8 cellular contexts compared by ENCODE assay signal in genomic region chr6:113936093-113936934, GRCh38. TPM values are rescaled to one million over a fixed set of nuclear protein-coding genes. Genes with fewer than 3 reads are reported as not detected.
DNase-seq lines count a peak whose midpoint lies in the region; ATAC-seq, FAIRE-seq and TF ChIP-seq lines count a peak whose summit lies in the region.

No MANE protein-coding gene starts in this region.

- H3K27me3 ChIP-seq in brain microvascular endothelial cell (replicated peaks) (no peaks in the 10 kb centered on the region), tibial artery (no peaks in the 10 kb centered on the region)

- DNase-seq in G401 (ENCODE audit: low spot score) = peak; percentile 70
- DNase-seq in NCI-H748 treated with DMSO at 0.1 percent for 48 hours (lab: John Stamatoyannopoulos, UW) = peak; percentile 61
- peak; percentile 51 for DNase-seq in brain microvascular endothelial cell
- no peak for DNase-seq in kidney
- DNase-seq in tibial artery = peak in 1 of 2 donors; percentile 17
- DNase-seq in stimulated activated CD4-positive, alpha-beta T cell treated with anti-CD3 and anti-CD28 coated beads, Interleukin-4, amount 100 ng/mL, for 24 hours = no peak

- intact Hi-C loops in kidney (cut with DNase I) (no loop called here), tibial artery (cut with DNase I; ENCODE audit: low total_unique reads) (no loop called here)

- H3K36me3 ChIP-seq in brain microvascular endothelial cell (replicated peaks) = peaks cover 13% of the 10 kb centered on the region
- peaks cover 4 to 13% of the 10 kb centered on the region in 2 donors for H3K36me3 ChIP-seq in kidney (ENCODE audit: control insufficient read depth in 1 of 2, insufficient read depth in 2 of 2, low read length in 2 of 2)
- H3K36me3 ChIP-seq in tibial artery = peaks cover 15 to 26% (median 22%) of the 10 kb centered on the region in 3 donors

- H3K4me1 ChIP-seq in kidney (ENCODE audit: control insufficient read depth in 1 of 2, insufficient read depth in 1 of 2, low read depth in 1 of 2, low read length in 2 of 2) (no peaks in the 10 kb centered on the region), tibial artery (peaks cover 0 to 5% (median 0%) of the 10 kb centered on the region in 4 donors)

- peak; percentile 90 for FAIRE-seq in kidney (lab: Jason Lieb, UNC)

- no peaks in the 10 kb centered on the region for H3K9me3 ChIP-seq in kidney (ENCODE audit: control insufficient read depth in 1 of 2, low read length in 2 of 2)
- H3K9me3 ChIP-seq in tibial artery = no peaks in the 10 kb centered on the region

- in situ Hi-C loops in G401 (cut with HindIII; ENCODE audit: low sequenced_read_pairs) = no loop called here
- in situ Hi-C loops in brain microvascular endothelial cell (cut with HindIII; ENCODE audit: low pct_ligation_motif_present, low sequenced_read_pairs) = no loop called here

- H3K27ac ChIP-seq in brain microvascular endothelial cell (no peak overlapping the region), kidney (ENCODE audit: low read depth in 2 of 2, low read length in 2 of 2) (no peak overlapping the region), tibial artery (no peak overlapping the region)

- ATAC-seq in GM21423 (IDR thresholded peaks at IDR 0.05; ENCODE audit: unreplicated experiment) = peak; percentile 84
- ATAC-seq in HG03565 (IDR thresholded peaks at IDR 0.05; ENCODE audit: unreplicated experiment) = peak; percentile 93

- H3K9ac ChIP-seq in kidney (ENCODE audit: low read length in 2 of 2) = no peak overlapping the region

- peak; percentile 64 for TF ChIP-seq CTCF in brain microvascular endothelial cell (IDR thresholded peaks at IDR 0.05; ENCODE audit: low read depth, low read length, missing control alignments)
- peak; percentile 65 for TF ChIP-seq CTCF in kidney (IDR thresholded peaks at IDR 0.05; ENCODE audit: borderline replicate concordance, extremely low read depth, insufficient read depth)
- TF ChIP-seq CTCF in tibial artery (IDR thresholded peaks at IDR 0.05) = peak; percentile 62 to 71

- no peak overlapping the region for H3K4me3 ChIP-seq in brain microvascular endothelial cell (ENCODE audit: low read depth, low read length)
- no peak overlapping the region for H3K4me3 ChIP-seq in kidney (ENCODE audit: low read length in 2 of 2)
- H3K4me3 ChIP-seq in tibial artery = no peak overlapping the region

RNA-seq across cellular contexts. Expression of gene HDAC2, which starts 34.6 kb away (rescaled TPM):
- total RNA-seq in G401 (2014; rRNA removed; shearing (Covaris generic)) = 176 and 213 TPM in 2 replicates
- 59.1 TPM for total RNA-seq in kidney
- 51.9 TPM for polyA plus RNA-seq in kidney (ENCODE audit: insufficient read depth, low read depth, low replicate concordance)

Comparison
In these comparisons a context has a peak if more than half of its experiments do, and no peak if none do; other contexts are left out.
1. DNase-seq: peak in G401 (single experiment), NCI-H748 treated with DMSO at 0.1 percent for 48 hours (single experiment) and brain microvascular endothelial cell (single experiment); none in kidney (single experiment) and stimulated activated CD4-positive, alpha-beta T cell treated with anti-CD3 and anti-CD28 coated beads, Interleukin-4, amount 100 ng/mL, for 24 hours (single experiment).
2. Peak in every context shown above with its lines, with median percentiles within 50 percentile points of each other: CTCF ChIP-seq.